In genomic region chr3:103991461-103992115, GRCh38 we compare ENCODE assay signal across 11 cellular contexts.
A peak's percentile ranks its signal among the peaks of the same experiment; 100 is the strongest.
DNase-seq lines count a peak whose midpoint lies in the region; ATAC-seq, FAIRE-seq and TF ChIP-seq lines count a peak whose summit lies in the region.
"Had no signal": no experiment of that assay in that cellular context is flagged by ENCODE, and none has a peak within 500 bp of the region (broad histone marks: within the 10 kb centered on the region; RNA-seq: fewer than 3 reads in every experiment).

No MANE protein-coding gene starts in this region.

- TF ChIP-seq CTCF in GM10248 (IDR thresholded peaks at IDR 0.05; ENCODE audit: control extremely low read depth, extremely low read depth, low read depth, missing control alignments): peak; percentile 16

- H3K4me3 ChIP-seq in mesendoderm (ENCODE audit: low read length): no peak overlapping the region

- no peaks in the 10 kb centered on the region for H3K27me3 ChIP-seq in mesendoderm (ENCODE audit: insufficient read depth, low read length, poor library complexity)

- H3K4ac ChIP-seq in mesendoderm (ENCODE audit: low read depth, low read length): no peak overlapping the region

- no peak overlapping the region for H4K8ac ChIP-seq in mesendoderm (ENCODE audit: low read depth, low read length)

- H3K79me1 ChIP-seq in mesendoderm (ENCODE audit: low read length): no peaks in the 10 kb centered on the region

- H2BK15ac ChIP-seq in mesendoderm (replicated peaks; ENCODE audit: low read depth): no peak overlapping the region

- H3K56ac ChIP-seq in mesendoderm (ENCODE audit: low read length): no peak overlapping the region

- H3K9ac ChIP-seq in mesendoderm (ENCODE audit: low read length): no peak overlapping the region

- H2BK5ac ChIP-seq in mesendoderm (ENCODE audit: low read length): no peak overlapping the region

- H3K27ac ChIP-seq in mesendoderm (ENCODE audit: low read depth, low read length): no peak overlapping the region

- H2AK5ac ChIP-seq in mesendoderm (ENCODE audit: low read length): no peak overlapping the region

- H3K18ac ChIP-seq in mesendoderm (ENCODE audit: low read length): no peak overlapping the region

- WGBS in mesendoderm (ENCODE audit: extremely low coverage, insufficient coverage, low lambda C conversion rate): no CpG with 5 or more reads among the region's 10 CpGs

- no peak for ATAC-seq in HG03196 (IDR thresholded peaks at IDR 0.05; ENCODE audit: unreplicated experiment)
- ATAC-seq: natural killer cell treated with Interleukin-12 subunit alpha and Interleukin-12 subunit beta and Interleukin-15 and Interleukin-18, amount 100 ng/mL, for 72 hours had no signal

- no peak overlapping the region for H3K4me2 ChIP-seq in mesendoderm (ENCODE audit: low read length)

- H3K79me2 ChIP-seq in mesendoderm (ENCODE audit: control insufficient read depth, insufficient read depth, low read length): no peaks in the 10 kb centered on the region

- H3K36me3 ChIP-seq in mesendoderm (ENCODE audit: control insufficient read depth, insufficient read depth, low read length): no peaks in the 10 kb centered on the region

- no peaks in the 10 kb centered on the region for H3K4me1 ChIP-seq in mesendoderm (ENCODE audit: control insufficient read depth, low read depth, low read length)

- H2BK120ac ChIP-seq in mesendoderm (ENCODE audit: low read depth, low read length): no peak overlapping the region

- CTCF ChIA-PET in GM10248 (lab: Yijun Ruan, JAX): interaction anchor here (1.2 to 2.5 kb wide), 2 partner anchors 14 to 23 kb away, joined by 3 to 7 read pairs; no protein-coding TSS in a partner anchor

- POLR2A ChIA-PET in GM10248 (lab: Yijun Ruan, JAX): no interaction called here

- no peak overlapping the region for H4K5ac ChIP-seq in mesendoderm (ENCODE audit: low read length)

- DNase-seq in GM10248 (ENCODE audit: extremely low spot score): no peak
- DNase-seq in HTR-8/SVneo (ENCODE audit: insufficient read length, low spot score): peak; percentile 3
- DNase-seq in amniotic epithelial cell (ENCODE audit: low read depth): peak; percentile 38
- DNase-seq in mesendoderm: peak; percentile 49
- DNase-seq in hippocampal formation (lab: John Stamatoyannopoulos, UW): no peak
- no peak for DNase-seq in activated CD8-positive, alpha-beta memory T cell treated with anti-CD3 and anti-CD28 coated beads, Interleukin-2, amount 50 U/mL, for 48 hours
- DNase-seq in pons (ENCODE audit: low spot score): no peak
- DNase-seq: activated CD8-positive, alpha-beta memory T cell treated with anti-CD3 and anti-CD28 coated beads, Interleukin-2, amount 50 U/mL, for 4 hours had no signal

- no peak overlapping the region for H3K23ac ChIP-seq in mesendoderm (ENCODE audit: low read length)

- no peak for FAIRE-seq in HTR-8/SVneo (lab: Jason Lieb, UNC)
- FAIRE-seq: endometrium had no signal

Comparison
In these comparisons a context has a peak if more than half of its experiments do, and no peak if none do; other contexts are left out.
1. DNase-seq: peak in HTR-8/SVneo (single experiment), amniotic epithelial cell (single experiment) and mesendoderm (single experiment); none in GM10248 (single experiment), hippocampal formation (0 of 2), activated CD8-positive, alpha-beta memory T cell treated with anti-CD3 and anti-CD28 coated beads, Interleukin-2, amount 50 U/mL, for 48 hours (single experiment) and pons (single experiment).